In the genomic region with DNA sequence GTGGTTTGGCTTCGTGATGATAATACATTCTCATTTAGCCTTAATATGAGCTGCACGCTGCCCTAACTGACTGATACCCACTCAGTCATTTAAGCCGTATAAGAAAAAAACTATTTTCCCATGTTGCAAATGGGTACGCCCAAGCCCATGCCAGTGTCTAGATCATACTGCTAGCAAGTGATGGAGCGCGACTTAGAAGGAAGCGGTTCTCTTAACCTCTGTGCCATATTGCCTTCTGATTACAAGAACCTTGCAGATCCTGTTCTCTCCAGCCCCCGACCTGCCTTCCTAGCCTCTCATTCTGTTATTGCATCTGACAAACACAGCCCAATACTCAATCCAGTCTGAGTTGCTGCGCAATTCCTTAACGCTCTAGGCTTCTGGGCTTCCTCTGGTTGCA, we compare ENCODE assay signal across 8 cellular contexts. TPM values are rescaled to one million over a fixed set of nuclear protein-coding genes. Genes with fewer than 3 reads are reported as not detected.
A peak's percentile ranks its signal among the peaks of the same experiment; 100 is the strongest.
DNase-seq lines count a peak whose midpoint lies in the region; ATAC-seq and TF ChIP-seq lines count a peak whose summit lies in the region.

No MANE protein-coding gene starts in this region.

- H3K4me1 ChIP-seq in liver (ENCODE audit: control insufficient read depth in 4 of 4, insufficient read depth in 4 of 4, low read length in 3 of 4) (peaks cover 6 to 26% (median 22%) of the 10 kb centered on the region in 4 donors), tibial artery (peaks cover 0 to 52% (median 29%) of the 10 kb centered on the region in 4 donors)

- TF ChIP-seq CTCF in brain microvascular endothelial cell (IDR thresholded peaks at IDR 0.05; ENCODE audit: low read depth, low read length, missing control alignments) (no peak), liver (IDR thresholded peaks at IDR 0.05; ENCODE audit: low read depth, low read length, missing input control) (peak; percentile 0), tibial artery (IDR thresholded peaks at IDR 0.05) (no peak)

- TF ChIP-seq RAD21 in liver (IDR thresholded peaks at IDR 0.05), result no peak

- H3K27me3 ChIP-seq in brain microvascular endothelial cell (replicated peaks), result no peaks in the 10 kb centered on the region
- H3K27me3 ChIP-seq in liver (ENCODE audit: control insufficient read depth in 4 of 4, insufficient read depth in 4 of 4, low read length in 3 of 4), result no peaks in the 10 kb centered on the region
- H3K27me3 ChIP-seq in tibial artery, result no peaks in the 10 kb centered on the region

- ATAC-seq in GM18868 (IDR thresholded peaks at IDR 0.05; ENCODE audit: unreplicated experiment), result peak; percentile 8
- ATAC-seq in HG02973 (IDR thresholded peaks at IDR 0.05; ENCODE audit: unreplicated experiment), result no peak

- H3K9me3 ChIP-seq in liver (ENCODE audit: control insufficient read depth in 4 of 4, low read length in 3 of 4) (no peaks in the 10 kb centered on the region), tibial artery (no peaks in the 10 kb centered on the region)

- peak overlapping the region; percentile 77 to 89 for H3K9ac ChIP-seq in liver (ENCODE audit: low read depth in 1 of 2, low read length in 2 of 2)

- 6% methylated on average over 10 of the region's 10 CpGs for WGBS in liver

- H3K27ac ChIP-seq in brain microvascular endothelial cell (peak overlapping the region; percentile 72), liver (ENCODE audit: low read depth in 1 of 2, low read length in 2 of 2) (peak overlapping the region; percentile 66 to 82), tibial artery (peak overlapping the region; percentile 90 to 94)

- in situ Hi-C loops in brain microvascular endothelial cell (cut with HindIII; ENCODE audit: low pct_ligation_motif_present, low sequenced_read_pairs), result no loop called here

- no peak for DNase-seq in Jurkat, Clone E6-1 (ENCODE audit: low read depth, low spot score)
- DNase-seq in brain microvascular endothelial cell (no peak), tibial artery (no peak), HK-2 (ENCODE audit: unreplicated experiment) (no peak), NCI-H69 (lab: John Stamatoyannopoulos, UW) (no peak)

- intact Hi-C loops in tibial artery (cut with DNase I; ENCODE audit: low total_unique reads), result no loop called here

- H3K4me3 ChIP-seq in Jurkat, Clone E6-1 (ENCODE audit: low read length), result peak overlapping the region; percentile 95
- peak overlapping the region; percentile 97 for H3K4me3 ChIP-seq in brain microvascular endothelial cell (ENCODE audit: low read depth, low read length)
- H3K4me3 ChIP-seq in liver (ENCODE audit: low read depth in 1 of 3, low read length in 3 of 3), result peak overlapping the region; percentile 86 to 99 (median 98)
- peak overlapping the region; percentile 86 to 98 for H3K4me3 ChIP-seq in tibial artery

- peaks cover 5% of the 10 kb centered on the region for H3K36me3 ChIP-seq in brain microvascular endothelial cell (replicated peaks)
- peaks cover 0 to 6% (median 0%) of the 10 kb centered on the region in 4 donors for H3K36me3 ChIP-seq in liver (ENCODE audit: control insufficient read depth in 4 of 4, insufficient read depth in 3 of 4, low read depth in 1 of 4, low read length in 3 of 4)
- peaks cover 0 to 4% (median 0%) of the 10 kb centered on the region in 3 donors for H3K36me3 ChIP-seq in tibial artery

TF ChIP-seq in liver, 16 proteins besides CTCF, POLR2A, EP300 and RAD21:
- TF ChIP-seq EGR1 (IDR thresholded peaks at IDR 0.05; ENCODE audit: low read depth in 2 of 2), result no peak

RNA-seq across cellular contexts. Expression of gene GPALPP1, which starts 0.6 kb away (rescaled TPM):
- polyA plus RNA-seq in Jurkat, Clone E6-1 (2012; ENCODE audit: insufficient read depth, insufficient read length), result 31.6 TPM
- 10 to 100 TPM; 12.6 to 15.7 TPM for total RNA-seq in liver
- polyA plus RNA-seq in liver, result 1 to 10 TPM; 4.7 to 7.4 TPM

RNA-seq across cellular contexts. Expression of gene NUFIP1, which starts 0.7 kb away (rescaled TPM):
- 7.2 TPM for polyA plus RNA-seq in Jurkat, Clone E6-1 (2012; ENCODE audit: insufficient read depth, insufficient read length)
- 1 to 10 TPM in 1 of 2 donors, under 1 TPM in 1; 0.92 to 1.9 TPM for total RNA-seq in liver
- polyA plus RNA-seq in liver, result 1 to 10 TPM; 1.5 to 2.0 TPM
